Comparison of ENCODE assay signal across 25 cellular contexts in genomic region chr1:3863231-3863935, GRCh38. TPM values are rescaled to one million over a fixed set of nuclear protein-coding genes. Genes with fewer than 3 reads are reported as not detected.
DNase-seq lines count a peak whose midpoint lies in the region; ATAC-seq and TF ChIP-seq lines count a peak whose summit lies in the region.
"Had no signal": no experiment of that assay in that cellular context is flagged by ENCODE, and none has a peak within 500 bp of the region (broad histone marks: within the 10 kb centered on the region; RNA-seq: fewer than 3 reads in every experiment).

No MANE protein-coding gene starts in this region.

- no peaks in the 10 kb centered on the region for H3K27me3 Mint-ChIP-seq in chondrocyte (ENCODE audit: low read depth)
- peaks cover 5% of the 10 kb centered on the region for H3K27me3 Mint-ChIP-seq in WTC11 (ENCODE audit: low read depth)
- H3K27me3 Mint-ChIP-seq in activated CD4-positive, alpha-beta T cell treated with anti-CD3 and anti-CD28 coated beads for 36 hours = no peaks in the 10 kb centered on the region
- H3K27me3 Mint-ChIP-seq: stimulated activated naive B cell treated with anti-CD40 and anti-IgM and Interleukin-4, amounts not matched to agents 10 μg/mL and 1 μg/mL and 100 μg/mL, for 72 hours had no signal

- peak overlapping the region; percentile 63 for H3K27ac ChIP-seq in temporal lobe (ENCODE audit: low read depth, low read length)
- H3K27ac ChIP-seq: 22Rv1, cardiac muscle cell, HL-60, neural progenitor cell, Peyer's patch, sigmoid colon, testis had no signal

- H3K4me3 Mint-ChIP-seq in chondrocyte (ENCODE audit: unreplicated experiment) = no peak overlapping the region
- no peak overlapping the region for H3K4me3 Mint-ChIP-seq in WTC11
- no peak overlapping the region for H3K4me3 Mint-ChIP-seq in activated CD4-positive, alpha-beta T cell treated with anti-CD3 and anti-CD28 coated beads for 36 hours
- H3K4me3 Mint-ChIP-seq: CD14-positive monocyte; neural progenitor cell; stimulated activated naive B cell treated with anti-CD40 and anti-IgM and Interleukin-4, amounts not matched to agents 10 μg/mL and 1 μg/mL and 100 μg/mL, for 72 hours had no signal

- TF ChIP-seq CTCF in chondrocyte (IDR thresholded peaks at IDR 0.05) (no peak), WTC11 (IDR thresholded peaks at IDR 0.05) (no peak)

- peaks cover 5% of the 10 kb centered on the region for H3K4me1 Mint-ChIP-seq in chondrocyte (ENCODE audit: low read depth)
- peaks cover 6% of the 10 kb centered on the region for H3K4me1 Mint-ChIP-seq in WTC11
- peaks cover 13% of the 10 kb centered on the region for H3K4me1 Mint-ChIP-seq in activated CD4-positive, alpha-beta T cell treated with anti-CD3 and anti-CD28 coated beads for 36 hours

- CTCF ChIA-PET in WTC11 (lab: Charles Lee) = no interaction called here
- CTCF ChIA-PET in activated CD4-positive, alpha-beta T cell treated with anti-CD3 and anti-CD28 coated beads for 36 hours (lab: Charles Lee) = interaction anchor here (0.7 kb wide), 1 partner anchor 347 kb away, joined by 3 read pairs; no protein-coding TSS in a partner anchor

- DNase-seq in DMS53 (lab: John Stamatoyannopoulos, UW) (peak; percentile 15), DMS53 treated with DMSO at 0.1 percent for 48 hours (lab: John Stamatoyannopoulos, UW; ENCODE audit: unreplicated experiment) (no peak), chondrocyte (ENCODE audit: low spot score) (peak; percentile 24), medulla oblongata (ENCODE audit: extremely low spot score) (peak; percentile 38), WTC11 (ENCODE audit: low spot score) (no peak)
- DNase-seq in activated naive CD4-positive, alpha-beta T cell treated with Interleukin-2 at 50 U/mL for 16 hours = no peak
- no peak for DNase-seq in activated CD4-positive, alpha-beta T cell treated with anti-CD3 and anti-CD28 coated beads for 36 hours
- DNase-seq: dermis blood vessel endothelial cell; EL; kidney; NCI-H1436 treated with DMSO at 0.1 percent for 48 hours; NCI-H526; SHP77 treated with DMSO at 0.1 percent for 48 hours; sigmoid colon; stimulated activated naive B cell treated with anti-CD40 and anti-IgM and Interleukin-4, amounts not matched to agents 10 μg/mL and 1 μg/mL and 100 μg/mL, for 72 hours; T1000; testis had no signal

- intact Hi-C loops in activated CD4-positive, alpha-beta T cell treated with anti-CD3 and anti-CD28 coated beads for 36 hours (cut with DNase I, micrococcal nuclease) = no loop called here

- POLR2A ChIA-PET in WTC11 (lab: Charles Lee) = no interaction called here
- POLR2A ChIA-PET in activated CD4-positive, alpha-beta T cell treated with anti-CD3 and anti-CD28 coated beads for 36 hours (lab: Charles Lee) = interaction anchor here (0.6 kb wide), 1 partner anchor 805 kb away, joined by 3 read pairs; no protein-coding TSS in a partner anchor

- no peak for ATAC-seq in WTC11
- ATAC-seq in activated CD4-positive, alpha-beta T cell treated with anti-CD3 and anti-CD28 coated beads for 36 hours = no peak
- ATAC-seq: activated naive CD4-positive, alpha-beta T cell treated with anti-CD3 and anti-CD28 coated beads, Interleukin-2, amount 50 U/mL, for 72 hours; stimulated activated naive B cell treated with anti-CD40 and anti-IgM and Interleukin-4, amounts not matched to agents 10 μg/mL and 1 μg/mL and 100 μg/mL, for 72 hours had no signal

- H3K27ac Mint-ChIP-seq in chondrocyte (ENCODE audit: unreplicated experiment) (no peak overlapping the region), WTC11 (no peak overlapping the region; the same call in 1 of the 2 replicates)
- no peak overlapping the region for H3K27ac Mint-ChIP-seq in activated CD4-positive, alpha-beta T cell treated with anti-CD3 and anti-CD28 coated beads for 36 hours
- H3K27ac Mint-ChIP-seq: activated naive CD4-positive, alpha-beta T cell treated with anti-CD3 and anti-CD28 coated beads, Interleukin-2, amount 50 U/mL, for 72 hours; CD14-positive monocyte; neural progenitor cell; stimulated activated naive B cell treated with anti-CD40 and anti-IgM and Interleukin-4, amounts not matched to agents 10 μg/mL and 1 μg/mL and 100 μg/mL, for 72 hours had no signal

- peaks cover 5% of the 10 kb centered on the region for H3K36me3 Mint-ChIP-seq in chondrocyte (ENCODE audit: low read depth)
- H3K36me3 Mint-ChIP-seq in WTC11 = peaks cover 14% of the 10 kb centered on the region
- H3K36me3 Mint-ChIP-seq in activated CD4-positive, alpha-beta T cell treated with anti-CD3 and anti-CD28 coated beads for 36 hours (ENCODE audit: low read depth) = peaks cover 13% of the 10 kb centered on the region

- no peaks in the 10 kb centered on the region for H3K9me3 Mint-ChIP-seq in chondrocyte (ENCODE audit: low read depth)
- peaks cover 5% of the 10 kb centered on the region for H3K9me3 Mint-ChIP-seq in WTC11
- H3K9me3 Mint-ChIP-seq in activated CD4-positive, alpha-beta T cell treated with anti-CD3 and anti-CD28 coated beads for 36 hours (ENCODE audit: low read depth) = no peaks in the 10 kb centered on the region
- H3K9me3 Mint-ChIP-seq: neural progenitor cell had no signal

TF ChIP-seq in WTC11, 78 proteins besides CTCF, POLR2A, EP300 and RAD21:
- no peak for TF ChIP-seq ZNF281 (CRISPR knock-in tag; IDR thresholded peaks at IDR 0.05)
- no peak for TF ChIP-seq STAT6 (CRISPR knock-in tag; conservative IDR thresholded peaks at IDR 0.05; ENCODE audit: low read depth)
- no peak for TF ChIP-seq ZNF423 (CRISPR knock-in tag; IDR thresholded peaks at IDR 0.05)
- TF ChIP-seq GRHL2 (CRISPR knock-in tag; IDR thresholded peaks at IDR 0.05; ENCODE audit: insufficient replicate concordance, severe bottlenecking) = no peak

RNA-seq across cellular contexts. Expression of gene DFFB, which starts 6.1 kb away (rescaled TPM):
- total RNA-seq in chondrocyte = 5.8 to 8.2 TPM (median 7.3 TPM) in 3 replicates
- total RNA-seq in temporal lobe = 10.3 TPM
- 8.5 to 9.2 TPM (median 8.7 TPM) in 3 replicates for total RNA-seq in WTC11 (2021)
- 1 to 10 TPM; 7.2 to 8.4 TPM for total RNA-seq in activated CD4-positive, alpha-beta T cell treated with anti-CD3 and anti-CD28 coated beads for 36 hours

RNA-seq across cellular contexts. Expression of gene CEP104, which starts 6.4 kb away (rescaled TPM):
- total RNA-seq in chondrocyte (37.4 to 40.6 TPM (median 37.6 TPM) in 3 replicates), temporal lobe (31.0 TPM), WTC11 (2021) (38.0 to 38.8 TPM (median 38.2 TPM) in 3 replicates)
- 10 to 100 TPM; 33.6 to 35.5 TPM for total RNA-seq in activated CD4-positive, alpha-beta T cell treated with anti-CD3 and anti-CD28 coated beads for 36 hours

RNA-seq across cellular contexts. Expression of gene C1orf174, which starts 36.7 kb away (rescaled TPM):
- total RNA-seq in chondrocyte (25.0 to 25.7 TPM (median 25.3 TPM) in 3 replicates), temporal lobe (11.3 TPM), WTC11 (2021) (24.2 to 25.2 TPM (median 25.1 TPM) in 3 replicates)
- total RNA-seq in activated CD4-positive, alpha-beta T cell treated with anti-CD3 and anti-CD28 coated beads for 36 hours = 10 to 100 TPM; 39.8 to 49.4 TPM

Comparison
In these comparisons a context has a peak if more than half of its experiments do, and no peak if none do; other contexts are left out.
1. DNase-seq: peak in DMS53 (single experiment), chondrocyte (single experiment) and medulla oblongata (single experiment); none in DMS53 treated with DMSO at 0.1 percent for 48 hours (single experiment), activated naive CD4-positive, alpha-beta T cell treated with Interleukin-2 at 50 U/mL for 16 hours (single experiment), WTC11 (single experiment) and activated CD4-positive, alpha-beta T cell treated with anti-CD3 and anti-CD28 coated beads for 36 hours (single experiment).